In the genomic region with DNA sequence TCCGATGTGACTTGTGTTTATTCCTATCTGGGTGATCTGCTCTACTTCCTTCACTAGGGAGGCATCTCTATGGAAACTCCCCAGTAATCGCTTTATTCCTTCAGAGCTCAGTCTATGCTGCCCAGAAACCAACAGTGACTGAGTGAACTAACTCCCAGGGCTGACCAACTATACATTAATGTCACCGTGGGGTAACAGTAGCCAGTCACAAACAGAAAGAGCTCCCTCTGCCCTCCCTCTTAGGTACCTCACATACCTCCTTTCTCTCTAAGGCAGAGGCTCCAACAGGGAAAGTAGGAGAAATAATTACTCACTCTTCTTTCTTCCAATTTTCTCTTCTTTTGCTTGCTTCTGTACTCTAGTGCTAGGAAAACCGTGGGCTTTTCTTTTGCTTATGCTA, we compare ENCODE assay signal across 1 cellular context.
TF ChIP-seq lines count a peak whose summit lies in the region.

No MANE protein-coding gene starts in this region.

TF ChIP-seq in GM23338, 12 proteins besides CTCF, POLR2A, EP300 and RAD21:
- TF ChIP-seq STAT1 (IDR thresholded peaks at IDR 0.05; ENCODE audit: unreplicated experiment) (no peak), EZH2 (IDR thresholded peaks at IDR 0.05; ENCODE audit: low read depth, unreplicated experiment) (no peak), CREB1 (CRISPR knock-in tag; IDR thresholded peaks at IDR 0.05; ENCODE audit: low read depth) (no peak), POLR2AphosphoS5 (IDR thresholded peaks at IDR 0.05; ENCODE audit: low read depth) (no peak), ZNF331 (CRISPR knock-in tag; IDR thresholded peaks at IDR 0.05; ENCODE audit: low read depth) (no peak), ZNF114 (CRISPR knock-in tag; IDR thresholded peaks at IDR 0.05) (no peak), NANOG (IDR thresholded peaks at IDR 0.05; ENCODE audit: borderline replicate concordance) (no peak), JUNB (IDR thresholded peaks at IDR 0.05; ENCODE audit: unreplicated experiment) (no peak), EZH2phosphoT487 (IDR thresholded peaks at IDR 0.05; ENCODE audit: unreplicated experiment) (no peak)
- TF ChIP-seq, protein P1, sequence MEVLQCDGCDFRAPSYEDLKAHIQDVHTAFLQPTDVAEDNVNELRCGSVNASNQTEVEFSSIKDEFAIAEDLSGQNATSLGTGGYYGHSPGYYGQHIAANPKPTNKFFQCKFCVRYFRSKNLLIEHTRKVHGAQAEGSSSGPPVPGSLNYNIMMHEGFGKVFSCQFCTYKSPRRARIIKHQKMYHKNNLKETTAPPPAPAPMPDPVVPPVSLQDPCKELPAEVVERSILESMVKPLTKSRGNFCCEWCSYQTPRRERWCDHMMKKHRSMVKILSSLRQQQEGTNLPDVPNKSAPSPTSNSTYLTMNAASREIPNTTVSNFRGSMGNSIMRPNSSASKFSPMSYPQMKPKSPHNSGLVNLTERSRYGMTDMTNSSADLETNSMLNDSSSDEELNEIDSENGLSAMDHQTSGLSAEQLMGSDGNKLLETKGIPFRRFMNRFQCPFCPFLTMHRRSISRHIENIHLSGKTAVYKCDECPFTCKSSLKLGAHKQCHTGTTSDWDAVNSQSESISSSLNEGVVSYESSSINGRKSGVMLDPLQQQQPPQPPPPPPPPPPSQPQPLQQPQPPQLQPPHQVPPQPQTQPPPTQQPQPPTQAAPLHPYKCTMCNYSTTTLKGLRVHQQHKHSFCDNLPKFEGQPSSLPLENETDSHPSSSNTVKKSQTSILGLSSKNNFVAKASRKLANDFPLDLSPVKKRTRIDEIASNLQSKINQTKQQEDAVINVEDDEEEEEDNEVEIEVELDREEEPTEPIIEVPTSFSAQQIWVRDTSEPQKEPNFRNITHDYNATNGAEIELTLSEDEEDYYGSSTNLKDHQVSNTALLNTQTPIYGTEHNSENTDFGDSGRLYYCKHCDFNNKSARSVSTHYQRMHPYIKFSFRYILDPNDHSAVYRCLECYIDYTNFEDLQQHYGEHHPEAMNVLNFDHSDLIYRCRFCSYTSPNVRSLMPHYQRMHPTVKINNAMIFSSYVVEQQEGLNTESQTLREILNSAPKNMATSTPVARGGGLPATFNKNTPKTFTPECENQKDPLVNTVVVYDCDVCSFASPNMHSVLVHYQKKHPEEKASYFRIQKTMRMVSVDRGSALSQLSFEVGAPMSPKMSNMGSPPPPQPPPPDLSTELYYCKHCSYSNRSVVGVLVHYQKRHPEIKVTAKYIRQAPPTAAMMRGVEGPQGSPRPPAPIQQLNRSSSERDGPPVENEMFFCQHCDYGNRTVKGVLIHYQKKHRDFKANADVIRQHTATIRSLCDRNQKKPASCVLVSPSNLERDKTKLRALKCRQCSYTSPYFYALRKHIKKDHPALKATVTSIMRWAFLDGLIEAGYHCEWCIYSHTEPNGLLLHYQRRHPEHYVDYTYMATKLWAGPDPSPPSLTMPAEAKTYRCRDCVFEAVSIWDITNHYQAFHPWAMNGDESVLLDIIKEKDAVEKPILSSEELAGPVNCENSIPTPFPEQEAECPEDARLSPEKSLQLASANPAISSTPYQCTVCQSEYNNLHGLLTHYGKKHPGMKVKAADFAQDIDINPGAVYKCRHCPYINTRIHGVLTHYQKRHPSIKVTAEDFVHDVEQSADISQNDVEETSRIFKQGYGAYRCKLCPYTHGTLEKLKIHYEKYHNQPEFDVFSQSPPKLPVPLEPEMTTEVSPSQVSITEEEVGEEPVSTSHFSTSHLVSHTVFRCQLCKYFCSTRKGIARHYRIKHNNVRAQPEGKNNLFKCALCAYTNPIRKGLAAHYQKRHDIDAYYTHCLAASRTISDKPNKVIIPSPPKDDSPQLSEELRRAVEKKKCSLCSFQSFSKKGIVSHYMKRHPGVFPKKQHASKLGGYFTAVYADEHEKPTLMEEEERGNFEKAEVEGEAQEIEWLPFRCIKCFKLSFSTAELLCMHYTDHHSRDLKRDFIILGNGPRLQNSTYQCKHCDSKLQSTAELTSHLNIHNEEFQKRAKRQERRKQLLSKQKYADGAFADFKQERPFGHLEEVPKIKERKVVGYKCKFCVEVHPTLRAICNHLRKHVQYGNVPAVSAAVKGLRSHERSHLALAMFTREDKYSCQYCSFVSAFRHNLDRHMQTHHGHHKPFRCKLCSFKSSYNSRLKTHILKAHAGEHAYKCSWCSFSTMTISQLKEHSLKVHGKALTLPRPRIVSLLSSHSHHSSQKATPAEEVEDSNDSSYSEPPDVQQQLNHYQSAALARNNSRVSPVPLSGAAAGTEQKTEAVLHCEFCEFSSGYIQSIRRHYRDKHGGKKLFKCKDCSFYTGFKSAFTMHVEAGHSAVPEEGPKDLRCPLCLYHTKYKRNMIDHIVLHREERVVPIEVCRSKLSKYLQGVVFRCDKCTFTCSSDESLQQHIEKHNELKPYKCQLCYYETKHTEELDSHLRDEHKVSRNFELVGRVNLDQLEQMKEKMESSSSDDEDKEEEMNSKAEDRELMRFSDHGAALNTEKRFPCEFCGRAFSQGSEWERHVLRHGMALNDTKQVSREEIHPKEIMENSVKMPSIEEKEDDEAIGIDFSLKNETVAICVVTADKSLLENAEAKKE (CRISPR knock-in tag; IDR thresholded peaks at IDR 0.05): no peak
- TF ChIP-seq, protein P2, sequence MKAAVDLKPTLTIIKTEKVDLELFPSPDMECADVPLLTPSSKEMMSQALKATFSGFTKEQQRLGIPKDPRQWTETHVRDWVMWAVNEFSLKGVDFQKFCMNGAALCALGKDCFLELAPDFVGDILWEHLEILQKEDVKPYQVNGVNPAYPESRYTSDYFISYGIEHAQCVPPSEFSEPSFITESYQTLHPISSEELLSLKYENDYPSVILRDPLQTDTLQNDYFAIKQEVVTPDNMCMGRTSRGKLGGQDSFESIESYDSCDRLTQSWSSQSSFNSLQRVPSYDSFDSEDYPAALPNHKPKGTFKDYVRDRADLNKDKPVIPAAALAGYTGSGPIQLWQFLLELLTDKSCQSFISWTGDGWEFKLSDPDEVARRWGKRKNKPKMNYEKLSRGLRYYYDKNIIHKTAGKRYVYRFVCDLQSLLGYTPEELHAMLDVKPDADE (IDR thresholded peaks at IDR 0.05): no peak
- TF ChIP-seq, protein P3, sequence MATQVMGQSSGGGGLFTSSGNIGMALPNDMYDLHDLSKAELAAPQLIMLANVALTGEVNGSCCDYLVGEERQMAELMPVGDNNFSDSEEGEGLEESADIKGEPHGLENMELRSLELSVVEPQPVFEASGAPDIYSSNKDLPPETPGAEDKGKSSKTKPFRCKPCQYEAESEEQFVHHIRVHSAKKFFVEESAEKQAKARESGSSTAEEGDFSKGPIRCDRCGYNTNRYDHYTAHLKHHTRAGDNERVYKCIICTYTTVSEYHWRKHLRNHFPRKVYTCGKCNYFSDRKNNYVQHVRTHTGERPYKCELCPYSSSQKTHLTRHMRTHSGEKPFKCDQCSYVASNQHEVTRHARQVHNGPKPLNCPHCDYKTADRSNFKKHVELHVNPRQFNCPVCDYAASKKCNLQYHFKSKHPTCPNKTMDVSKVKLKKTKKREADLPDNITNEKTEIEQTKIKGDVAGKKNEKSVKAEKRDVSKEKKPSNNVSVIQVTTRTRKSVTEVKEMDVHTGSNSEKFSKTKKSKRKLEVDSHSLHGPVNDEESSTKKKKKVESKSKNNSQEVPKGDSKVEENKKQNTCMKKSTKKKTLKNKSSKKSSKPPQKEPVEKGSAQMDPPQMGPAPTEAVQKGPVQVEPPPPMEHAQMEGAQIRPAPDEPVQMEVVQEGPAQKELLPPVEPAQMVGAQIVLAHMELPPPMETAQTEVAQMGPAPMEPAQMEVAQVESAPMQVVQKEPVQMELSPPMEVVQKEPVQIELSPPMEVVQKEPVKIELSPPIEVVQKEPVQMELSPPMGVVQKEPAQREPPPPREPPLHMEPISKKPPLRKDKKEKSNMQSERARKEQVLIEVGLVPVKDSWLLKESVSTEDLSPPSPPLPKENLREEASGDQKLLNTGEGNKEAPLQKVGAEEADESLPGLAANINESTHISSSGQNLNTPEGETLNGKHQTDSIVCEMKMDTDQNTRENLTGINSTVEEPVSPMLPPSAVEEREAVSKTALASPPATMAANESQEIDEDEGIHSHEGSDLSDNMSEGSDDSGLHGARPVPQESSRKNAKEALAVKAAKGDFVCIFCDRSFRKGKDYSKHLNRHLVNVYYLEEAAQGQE (IDR thresholded peaks at IDR 0.05; ENCODE audit: unreplicated experiment): no peak
